27 cellular contexts compared by ENCODE assay signal in the genomic region with DNA sequence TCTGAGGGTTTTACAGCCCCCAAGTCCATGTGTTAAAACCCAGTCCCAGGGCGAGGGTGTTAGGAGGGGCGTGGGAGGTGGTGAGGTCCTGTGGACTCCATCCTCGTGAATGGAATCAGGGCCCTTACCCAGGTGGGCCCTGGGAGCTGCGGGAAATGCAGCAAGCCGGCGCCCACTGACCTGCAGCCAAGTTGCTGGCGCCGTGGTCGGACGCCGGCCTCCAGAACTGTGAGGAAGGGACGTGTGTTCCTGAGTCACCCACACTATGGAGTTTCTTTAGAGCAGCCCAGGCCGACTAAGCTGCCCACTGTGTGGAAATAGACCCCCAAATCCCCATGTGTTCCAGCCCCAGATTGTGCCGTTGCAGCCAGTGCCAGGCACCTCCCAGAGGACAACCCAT.
"Had no signal": no experiment of that assay in that cellular context is flagged by ENCODE, and none has a peak within 500 bp of the region (broad histone marks: within the 10 kb centered on the region; RNA-seq: fewer than 3 reads in every experiment).

No MANE protein-coding gene starts in this region.

- ATAC-seq: left colon; left lung; mucosa of descending colon; naive thymus-derived CD4-positive, alpha-beta T cell; natural killer cell treated with Interleukin-12 subunit alpha and Interleukin-12 subunit beta and Interleukin-15 and Interleukin-18, amount 100 ng/mL, for 72 hours; right lobe of liver; stimulated activated naive B cell treated with anti-CD40 and anti-IgM and Interleukin-4, amounts not matched to agents 10 μg/mL and 1 μg/mL and 100 μg/mL, for 72 hours; stimulated activated naive CD8-positive, alpha-beta T cell treated with anti-CD3 and anti-CD28 coated beads, Interleukin-15, Interleukin-2, amounts not matched to agents 100 U/mL and 50 U/mL, for 24 hours had no signal

- DNase-seq: hypothalamus; immature natural killer cell; kidney; left lung; midbrain; mucosa of descending colon; naive thymus-derived CD4-positive, alpha-beta T cell; ovary; right lobe of liver; stimulated activated CD4-positive, alpha-beta T cell treated with anti-CD3 and anti-CD28 coated beads, Interleukin-12 subunit alpha, Interleukin-12 subunit beta, amount 100 ng/mL, for 4 hours; stimulated activated CD4-positive, alpha-beta T cell treated with anti-CD3 and anti-CD28 coated beads, Interleukin-15, amount 100 ng/mL, for 24 hours; stimulated activated CD4-positive, alpha-beta T cell treated with anti-CD3 and anti-CD28 coated beads, Interleukin-2, amount 100 ng/mL, for 24 hours; stimulated activated CD4-positive, alpha-beta T cell treated with anti-CD3 and anti-CD28 coated beads, Interleukin-4, amount 100 ng/mL, for 1 hour; stimulated activated naive B cell treated with anti-CD40 and anti-IgM and Interleukin-4, amounts not matched to agents 10 μg/mL and 1 μg/mL and 100 μg/mL, for 72 hours; stimulated activated naive CD8-positive, alpha-beta T cell treated with anti-CD3 and anti-CD28 coated beads, Interleukin-15, Interleukin-2, amounts not matched to agents 100 U/mL and 50 U/mL, for 24 hours; stomach; testis; thyroid gland; transverse colon; upper lobe of left lung had no signal

- H3K4me1 ChIP-seq: left lung, right atrium auricular region, right lobe of liver, stomach, testis, thyroid gland, transverse colon, upper lobe of left lung, vagina had no signal

- H3K27ac Mint-ChIP-seq: natural killer cell treated with Interleukin-12 subunit alpha and Interleukin-12 subunit beta and Interleukin-15 and Interleukin-18, amount 100 ng/mL, for 72 hours; progenitor cell of endocrine pancreas had no signal

- H3K27me3 Mint-ChIP-seq: naive thymus-derived CD4-positive, alpha-beta T cell; natural killer cell treated with Interleukin-12 subunit alpha and Interleukin-12 subunit beta and Interleukin-15 and Interleukin-18, amount 100 ng/mL, for 72 hours; progenitor cell of endocrine pancreas; stimulated activated naive B cell treated with anti-CD40 and anti-IgM and Interleukin-4, amounts not matched to agents 10 μg/mL and 1 μg/mL and 100 μg/mL, for 72 hours had no signal

- H3K27me3 ChIP-seq: left lung, ovary, right atrium auricular region, right lobe of liver, stomach, testis, thyroid gland, transverse colon, upper lobe of left lung, vagina had no signal

- H3K27ac ChIP-seq: left lung, ovary, right atrium auricular region, right lobe of liver, skin epidermis, stomach, testis, thyroid gland, transverse colon, upper lobe of left lung, vagina had no signal

- H3K9me3 ChIP-seq: left lung, mucosa of descending colon, ovary, right atrium auricular region, right lobe of liver, stomach, testis, thyroid gland, transverse colon, upper lobe of left lung, vagina had no signal

- H3K9me3 Mint-ChIP-seq: immature natural killer cell; naive thymus-derived CD4-positive, alpha-beta T cell; natural killer cell treated with Interleukin-12 subunit alpha and Interleukin-12 subunit beta and Interleukin-15 and Interleukin-18, amount 100 ng/mL, for 72 hours; stimulated activated naive B cell treated with anti-CD40 and anti-IgM and Interleukin-4, amounts not matched to agents 10 μg/mL and 1 μg/mL and 100 μg/mL, for 72 hours had no signal

- H3K36me3 ChIP-seq: ovary had no signal

- H3K4me3 Mint-ChIP-seq: naive thymus-derived CD4-positive, alpha-beta T cell; natural killer cell treated with Interleukin-12 subunit alpha and Interleukin-12 subunit beta and Interleukin-15 and Interleukin-18, amount 100 ng/mL, for 72 hours; stimulated activated naive B cell treated with anti-CD40 and anti-IgM and Interleukin-4, amounts not matched to agents 10 μg/mL and 1 μg/mL and 100 μg/mL, for 72 hours had no signal

- H3K4me3 ChIP-seq: left lung, lung, mucosa of descending colon, ovary, right atrium auricular region, right lobe of liver, skin epidermis, stomach, testis, thyroid gland, transverse colon, upper lobe of left lung, vagina had no signal
